In genomic region chr2:216430811-216431210, GRCh38 we compare ENCODE assay signal across 21 cellular contexts. TPM values are rescaled to one million over a fixed set of nuclear protein-coding genes. Genes with fewer than 3 reads are reported as not detected.
DNase-seq lines count a peak whose midpoint lies in the region; ATAC-seq and TF ChIP-seq lines count a peak whose summit lies in the region.
"Had no signal": no experiment of that assay in that cellular context is flagged by ENCODE, and none has a peak within 500 bp of the region (broad histone marks: within the 10 kb centered on the region; RNA-seq: fewer than 3 reads in every experiment).

No MANE protein-coding gene starts in this region.

- H3K27me3 ChIP-seq in right cardiac atrium (ENCODE audit: control insufficient read depth, insufficient read depth): no peaks in the 10 kb centered on the region
- H3K27me3 ChIP-seq: BLaER1 treated with 17β-estradiol and CSF1 and Interleukin-3, amounts not matched to agents 10 nM and 100 nM had no signal

- H3K4me3 Mint-ChIP-seq in neural crest cell: no peak overlapping the region
- H3K4me3 Mint-ChIP-seq: CD8-positive, alpha-beta T cell; IgD-negative memory B cell had no signal

- CTCF ChIA-PET in GM10248 (lab: Yijun Ruan, JAX): no interaction called here

- intact Hi-C loops in right cardiac atrium (cut with DNase I): no loop called here
- intact Hi-C loops in Right ventricle myocardium superior (cut with DNase I): no loop called here

- POLR2A ChIA-PET in GM10248 (lab: Yijun Ruan, JAX): no interaction called here

- DNase-seq in NCI-H1694 treated with DMSO at 0.1 percent for 48 hours (lab: John Stamatoyannopoulos, UW) (peak; percentile 48), NCI-H1694 (lab: John Stamatoyannopoulos, UW) (no peak), right cardiac atrium (no peak), Right ventricle myocardium superior (no peak), neural crest cell (ENCODE audit: low read depth, low spot score) (no peak), GM10248 (ENCODE audit: extremely low spot score) (no peak)
- DNase-seq: AML-193; Calu3; CD8-positive, alpha-beta T cell; DMS79 treated with DMSO at 0.1 percent for 48 hours; GF-D8; GM23248; HCEC 1CT had no signal

- H3K4me1 ChIP-seq in right cardiac atrium (ENCODE audit: control insufficient read depth, insufficient read depth, low read length): peaks cover 2% of the 10 kb centered on the region
- H3K4me1 ChIP-seq: A549 had no signal

- H3K27ac Mint-ChIP-seq in neural crest cell (ENCODE audit: unreplicated experiment): peak overlapping the region; percentile 27
- H3K27ac Mint-ChIP-seq: CD8-positive, alpha-beta T cell had no signal

- TF ChIP-seq CTCF in neural crest cell (conservative IDR thresholded peaks at IDR 0.05) (no peak), GM10248 (IDR thresholded peaks at IDR 0.05; ENCODE audit: control extremely low read depth, extremely low read depth, low read depth, missing control alignments) (no peak)

- H3K27ac ChIP-seq in right cardiac atrium (ENCODE audit: low read length) (no peak overlapping the region), temporal lobe (ENCODE audit: low read depth, low read length) (peak overlapping the region; percentile 30)
- H3K27ac ChIP-seq: 22Rv1; A549; BLaER1 treated with 17β-estradiol and CSF1 and Interleukin-3, amounts not matched to agents 10 nM and 100 nM; GM23248 had no signal

- no peaks in the 10 kb centered on the region for H3K9me3 Mint-ChIP-seq in neural crest cell
- H3K9me3 Mint-ChIP-seq: CD8-positive, alpha-beta T cell; IgD-negative memory B cell had no signal

- H3K36me3 Mint-ChIP-seq in neural crest cell (ENCODE audit: low read depth): peaks cover 32% of the 10 kb centered on the region

- H3K9me3 ChIP-seq in right cardiac atrium (ENCODE audit: control insufficient read depth, low read length): no peaks in the 10 kb centered on the region
- H3K9me3 ChIP-seq: A549 had no signal

- ATAC-seq in right cardiac atrium: peak; percentile 42 to 61
- ATAC-seq in Right ventricle myocardium superior (ENCODE audit: poor library complexity): no peak
- ATAC-seq in GM21423 (IDR thresholded peaks at IDR 0.05; ENCODE audit: unreplicated experiment): no peak
- ATAC-seq: A549; CD8-positive, alpha-beta T cell; GM12878; HepG2 had no signal

- no peaks in the 10 kb centered on the region for H3K4me1 Mint-ChIP-seq in neural crest cell
- H3K4me1 Mint-ChIP-seq: IgD-negative memory B cell had no signal

- no peak overlapping the region for H3K4me3 ChIP-seq in right cardiac atrium (ENCODE audit: low read length)
- H3K4me3 ChIP-seq: A549; BLaER1 treated with 17β-estradiol and CSF1 and Interleukin-3, amounts not matched to agents 10 nM and 100 nM; GM12878; GM23248 had no signal

- no peaks in the 10 kb centered on the region for H3K27me3 Mint-ChIP-seq in neural crest cell (ENCODE audit: low read depth)
- H3K27me3 Mint-ChIP-seq: IgD-negative memory B cell had no signal

- WGBS in right cardiac atrium: 74% methylated on average over 9 of the region's 9 CpGs

RNA-seq across cellular contexts. Expression of gene SMARCAL1, which starts 18.5 kb away (rescaled TPM):
- total RNA-seq in right cardiac atrium (10 to 100 TPM in 3 of 4 donors, 1 to 10 TPM in 1; 9.3 to 16.1 (median 14.5) TPM), Right ventricle myocardium superior (7.9 TPM), neural crest cell (30.5 and 30.6 TPM in 2 replicates), temporal lobe (13.0 TPM)
- polyA plus RNA-seq in right cardiac atrium: 10.2 TPM

RNA-seq across cellular contexts. Expression of gene MARCHF4, which starts 58.5 kb away (rescaled TPM):
- total RNA-seq in right cardiac atrium (under 1 TPM in 1 of 4 donors, not detected in 3; 0.14 TPM), Right ventricle myocardium superior (not detected), neural crest cell (0.86 and 1.2 TPM in 2 replicates), temporal lobe (19.2 TPM)
- polyA plus RNA-seq in right cardiac atrium: not detected
- total RNA-seq: CD8-positive, alpha-beta T cell; GM12878; HepG2 had no signal
- polyA plus RNA-seq: GM12878, HepG2, IgD-negative memory B cell had no signal

Comparison
In these comparisons a context has a peak if more than half of its experiments do, and no peak if none do; other contexts are left out.
1. ATAC-seq: peak in right cardiac atrium (2 of 2); none in Right ventricle myocardium superior (single experiment) and GM21423 (single experiment).